18 cellular contexts compared by ENCODE assay signal in genomic region chr5:5891350-5891749, GRCh38.
DNase-seq lines count a peak whose midpoint lies in the region; ATAC-seq and TF ChIP-seq lines count a peak whose summit lies in the region.
"Had no signal": no experiment of that assay in that cellular context is flagged by ENCODE, and none has a peak within 500 bp of the region (broad histone marks: within the 10 kb centered on the region; RNA-seq: fewer than 3 reads in every experiment).

No MANE protein-coding gene starts in this region.

- whole genome bisulfite sequencing in right lobe of liver (ENCODE audit: insufficient coverage, low coverage, low lambda C conversion rate, missing lambda C conversion rate), result 69% methylated on average over 5 of the region's 5 CpGs

- no peaks in the 10 kb centered on the region for H3K36me3 Mint-ChIP-seq in MCF 10A (ENCODE audit: insufficient read depth, unreplicated experiment)

- TF ChIP-seq POLR2A in breast epithelium (IDR thresholded peaks at IDR 0.05), result no peak
- TF ChIP-seq POLR2A in right lobe of liver (IDR thresholded peaks at IDR 0.05), result no peak

- no peaks in the 10 kb centered on the region for H3K27me3 Mint-ChIP-seq in MCF 10A (ENCODE audit: insufficient read depth, unreplicated experiment)

- POLR2A ChIA-PET in MCF 10A (lab: Yijun Ruan, JAX), result no interaction called here

- DNase-seq in MCF 10A (ENCODE audit: unreplicated experiment) (peak; percentile 11), breast epithelium (ENCODE audit: low spot score in 2 of 2) (no peak), RKO (ENCODE audit: low spot score) (peak; percentile 65), fibroblast of mammary gland (ENCODE audit: low read depth) (peak; percentile 47), thoracic aorta (ENCODE audit: low spot score) (no peak), right lobe of liver (no peak), left ventricle myocardium superior (no peak), GM10266 (ENCODE audit: extremely low spot score) (no peak)
- DNase-seq: activated CD4-positive, alpha-beta T cell treated with anti-CD3 and anti-CD28 coated beads, Interleukin-2, amount 50 U/mL, for 4 hours; effector memory CD4-positive, alpha-beta T cell; foreskin fibroblast; Kasumi-1; mucosa of descending colon; NCI-H1930; NCI-H526; pancreas; spleen had no signal

- H3K27ac Mint-ChIP-seq in MCF 10A (ENCODE audit: low read depth, unreplicated experiment), result no peak overlapping the region
- H3K27ac Mint-ChIP-seq: activated T-helper 2 cell treated with anti-CD3 and anti-CD28 coated beads, Interferon-gamma antibody, Interleukin-2, Interleukin-4, amounts not matched to agents 10 μg/mL and 5 μg/mL and 100 μg/mL, durations not matched to agents 14 hours and 24 hours and 36 hours had no signal

- H3K36me3 ChIP-seq in breast epithelium (no peaks in the 10 kb centered on the region), thoracic aorta (no peaks in the 10 kb centered on the region), right lobe of liver (no peaks in the 10 kb centered on the region)
- H3K36me3 ChIP-seq: pancreas, spleen had no signal

- CTCF ChIA-PET in MCF 10A (lab: Yijun Ruan, JAX), result interaction anchor here (0.7 kb wide), 1 partner anchor 11 kb away, joined by 3 read pairs; no protein-coding TSS in a partner anchor

- H3K27ac ChIP-seq in breast epithelium (no peak overlapping the region), thoracic aorta (no peak overlapping the region), right lobe of liver (no peak overlapping the region)
- H3K27ac ChIP-seq: pancreas, spleen had no signal

- H3K9me3 ChIP-seq in breast epithelium (no peaks in the 10 kb centered on the region), thoracic aorta (no peaks in the 10 kb centered on the region), right lobe of liver (no peaks in the 10 kb centered on the region)
- H3K9me3 ChIP-seq: mucosa of descending colon, pancreas, spleen had no signal

- H3K4me3 ChIP-seq in breast epithelium (no peak overlapping the region), fibroblast of mammary gland (ENCODE audit: control insufficient read depth, low read depth, low read length) (no peak overlapping the region), thoracic aorta (no peak overlapping the region), right lobe of liver (no peak overlapping the region)
- H3K4me3 ChIP-seq: mucosa of descending colon, pancreas, spleen had no signal

- no TSS peak for BruUV-seq in MCF 10A (replicated peaks; lab: Mats Ljungman, UMichigan)

- H3K4me1 ChIP-seq in breast epithelium (no peaks in the 10 kb centered on the region), thoracic aorta (ENCODE audit: control insufficient read depth in 1 of 2, low read depth in 2 of 2) (no peaks in the 10 kb centered on the region), right lobe of liver (no peaks in the 10 kb centered on the region)
- H3K4me1 ChIP-seq: pancreas had no signal

- H3K27me3 ChIP-seq in breast epithelium (peaks cover 0 to 9% of the 10 kb centered on the region in 2 donors), thoracic aorta (replicated peaks; ENCODE audit: insufficient read depth) (no peaks in the 10 kb centered on the region), right lobe of liver (no peaks in the 10 kb centered on the region)

- H3K4me3 Mint-ChIP-seq in MCF 10A (ENCODE audit: unreplicated experiment), result no peak overlapping the region

- peaks cover 10% of the 10 kb centered on the region for H3K9me3 Mint-ChIP-seq in MCF 10A (ENCODE audit: unreplicated experiment)
- H3K9me3 Mint-ChIP-seq: activated T-helper 2 cell treated with anti-CD3 and anti-CD28 coated beads, Interferon-gamma antibody, Interleukin-2, Interleukin-4, amounts not matched to agents 10 μg/mL and 5 μg/mL and 100 μg/mL, durations not matched to agents 14 hours and 24 hours and 36 hours had no signal

- TF ChIP-seq CTCF in MCF 10A (IDR thresholded peaks at IDR 0.05; ENCODE audit: unreplicated experiment), result no peak
- TF ChIP-seq CTCF in breast epithelium (IDR thresholded peaks at IDR 0.05), result no peak
- no peak for TF ChIP-seq CTCF in fibroblast of mammary gland (conservative IDR thresholded peaks at IDR 0.05; ENCODE audit: control insufficient read depth, insufficient read depth, low read depth, low read length)
- TF ChIP-seq CTCF in thoracic aorta (IDR thresholded peaks at IDR 0.05), result no peak
- TF ChIP-seq CTCF in right lobe of liver (IDR thresholded peaks at IDR 0.05), result no peak
- no peak for TF ChIP-seq CTCF in GM10266 (IDR thresholded peaks at IDR 0.05; ENCODE audit: control insufficient read depth, insufficient read depth, low read depth, missing control alignments)

- H3K4me1 Mint-ChIP-seq in MCF 10A (ENCODE audit: insufficient read depth, unreplicated experiment), result peaks cover 16% of the 10 kb centered on the region

- intact Hi-C loops in MCF 10A (cut with micrococcal nuclease), result no loop called here
- intact Hi-C loops in breast epithelium (cut with DNase I; ENCODE audit: low total_unique reads), result no loop called here
- intact Hi-C loops in right lobe of liver (cut with DNase I), result no loop called here
- intact Hi-C loops in left ventricle myocardium superior (cut with micrococcal nuclease), result no loop called here

- ATAC-seq in thoracic aorta (ENCODE audit: insufficient number of reproducible peaks, low FRiP score, low read depth) (peak; percentile 76), right lobe of liver (no peak), left ventricle myocardium superior (no peak)
- ATAC-seq: mucosa of descending colon, pancreas had no signal

Comparison
In these comparisons a context has a peak if more than half of its experiments do, and no peak if none do; other contexts are left out.
1. DNase-seq: peak in MCF 10A (single experiment), RKO (single experiment) and fibroblast of mammary gland (single experiment); none in breast epithelium (0 of 2), thoracic aorta (single experiment), right lobe of liver (0 of 3), left ventricle myocardium superior (single experiment) and GM10266 (single experiment).